ENCODE assay signal across 14 cellular contexts in the genomic region with DNA sequence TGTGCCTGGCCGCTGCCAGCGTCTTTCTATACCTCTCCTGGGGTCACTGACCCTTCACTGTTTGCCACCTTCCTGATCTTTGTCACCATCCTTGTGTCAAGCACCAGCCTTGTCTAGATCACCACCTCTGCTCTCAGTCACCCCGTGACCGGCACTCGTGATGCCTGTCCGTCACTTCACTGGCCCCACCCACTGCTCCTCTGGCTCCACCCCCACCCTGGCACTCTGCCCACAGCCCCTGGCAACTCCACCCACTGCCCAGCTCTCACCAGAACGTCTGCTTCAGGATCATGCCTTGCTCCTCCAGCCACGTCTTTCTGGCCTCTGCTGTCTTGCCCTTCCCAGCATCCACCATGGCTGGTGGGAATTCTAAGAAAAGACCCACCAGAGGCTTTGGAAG. TPM values are rescaled to one million over a fixed set of nuclear protein-coding genes. Genes with fewer than 3 reads are reported as not detected.
DNase-seq lines count a peak whose midpoint lies in the region; FAIRE-seq and TF ChIP-seq lines count a peak whose summit lies in the region.
"Had no signal": no experiment of that assay in that cellular context is flagged by ENCODE, and none has a peak within 500 bp of the region (broad histone marks: within the 10 kb centered on the region; RNA-seq: fewer than 3 reads in every experiment).

No MANE protein-coding gene starts in this region.

- no peaks in the 10 kb centered on the region for H3K9me3 Mint-ChIP-seq in MCF 10A (ENCODE audit: unreplicated experiment)
- H3K9me3 Mint-ChIP-seq: T-helper 1 cell treated with Interleukin-12 subunit alpha and Interleukin-12 subunit beta and Interleukin-4 antibody, amounts not matched to agents 30 μg/mL and 1 μg/mL, for 36 hours had no signal

- intact Hi-C loops in MCF 10A (cut with micrococcal nuclease) = no loop called here
- intact Hi-C loops in breast epithelium (cut with DNase I; ENCODE audit: low total_unique reads) = no loop called here
- intact Hi-C loops in endothelial cell of umbilical vein (cut with micrococcal nuclease) = no loop called here

- H3K27ac ChIP-seq in breast epithelium (no peak overlapping the region), endothelial cell of umbilical vein (ENCODE audit: insufficient read depth, low read depth, low read length) (no peak overlapping the region)
- H3K27ac ChIP-seq: C4-2B had no signal

- no peaks in the 10 kb centered on the region for H3K27me3 Mint-ChIP-seq in MCF 10A (ENCODE audit: insufficient read depth, unreplicated experiment)

- FAIRE-seq in endothelial cell of umbilical vein (lab: Jason Lieb, UNC) = no peak

- CTCF ChIA-PET in MCF 10A (lab: Yijun Ruan, JAX) (no interaction called here), endothelial cell of umbilical vein (lab: Charles Lee) (interaction anchor here (5.0 kb wide), 1 partner anchor 10 kb away, joined by 18 read pairs; no protein-coding TSS in a partner anchor)

- no peaks in the 10 kb centered on the region for H3K9me1 ChIP-seq in endothelial cell of umbilical vein (replicated peaks; ENCODE audit: control insufficient read depth, extremely low read depth, insufficient read depth, low read length)

- no peak overlapping the region for H3K27ac Mint-ChIP-seq in MCF 10A (ENCODE audit: low read depth, unreplicated experiment)
- H3K27ac Mint-ChIP-seq: T-helper 1 cell treated with Interleukin-12 subunit alpha and Interleukin-12 subunit beta and Interleukin-4 antibody, amounts not matched to agents 30 μg/mL and 1 μg/mL, for 36 hours had no signal

- no peaks in the 10 kb centered on the region for H3K36me3 ChIP-seq in breast epithelium
- H3K36me3 ChIP-seq in endothelial cell of umbilical vein (ENCODE audit: control insufficient read depth in 2 of 2, extremely low read depth in 1 of 2, insufficient read depth in 2 of 2, low read length in 2 of 2) = peaks cover 2 to 9% of the 10 kb centered on the region in 2 experiments

- no peaks in the 10 kb centered on the region for H3K4me1 ChIP-seq in breast epithelium
- no peaks in the 10 kb centered on the region for H3K4me1 ChIP-seq in endothelial cell of umbilical vein (ENCODE audit: control insufficient read depth, extremely low read depth, insufficient read depth, low read length)
- H3K4me1 ChIP-seq: HAP-1 had no signal

- no peak overlapping the region for H2AFZ ChIP-seq in endothelial cell of umbilical vein (ENCODE audit: low read depth, low read length)

- no peak for TF ChIP-seq CTCF in MCF 10A (IDR thresholded peaks at IDR 0.05; ENCODE audit: unreplicated experiment)
- TF ChIP-seq CTCF in breast epithelium (IDR thresholded peaks at IDR 0.05) = no peak
- TF ChIP-seq CTCF in endothelial cell of umbilical vein (IDR thresholded peaks at IDR 0.05; ENCODE audit: extremely low read depth in 1 of 2, insufficient read depth in 1 of 2, low read depth in 1 of 2, low read length in 2 of 2) = no peak

- TF ChIP-seq POLR2A in breast epithelium (IDR thresholded peaks at IDR 0.05) = no peak
- TF ChIP-seq POLR2A in endothelial cell of umbilical vein (IDR thresholded peaks at IDR 0.05; ENCODE audit: low read depth, low read length) = no peak

- DNase-seq in MCF 10A (ENCODE audit: unreplicated experiment) = peak; percentile 14
- no peak for DNase-seq in breast epithelium (ENCODE audit: low spot score in 2 of 2)
- DNase-seq in HUDEP-2 (lab: John Stamatoyannopoulos, UW; ENCODE audit: unreplicated experiment in 76 of 76) = peak in 64 of 76 experiments; percentile 10 to 91 (median 62)
- DNase-seq in endothelial cell of umbilical vein (ENCODE audit: low read depth, low spot score) = peak; percentile 17
- DNase-seq in stimulated activated CD8-positive, alpha-beta memory T cell treated with anti-CD3 and anti-CD28 coated beads, Interleukin-15, amount 100 ng/mL, for 24 hours (ENCODE audit: low read depth) = peak; percentile 5
- DNase-seq in kidney tubule cell (ENCODE audit: low spot score) = no peak
- no peak for DNase-seq in NCI-H128 (lab: John Stamatoyannopoulos, UW; ENCODE audit: unreplicated experiment)
- DNase-seq in DMS79 treated with DMSO at 0.1 percent for 48 hours (lab: John Stamatoyannopoulos, UW) = no peak
- DNase-seq: glutamatergic neuron, left cardiac atrium, NCI-H446 treated with DMSO at 0.1 percent for 48 hours had no signal

- H3K4me3 Mint-ChIP-seq in MCF 10A (ENCODE audit: unreplicated experiment) = no peak overlapping the region
- H3K4me3 Mint-ChIP-seq: T-helper 1 cell treated with Interleukin-12 subunit alpha and Interleukin-12 subunit beta and Interleukin-4 antibody, amounts not matched to agents 30 μg/mL and 1 μg/mL, for 36 hours had no signal

- H3K36me3 Mint-ChIP-seq in MCF 10A (ENCODE audit: insufficient read depth, unreplicated experiment) = peaks cover 17% of the 10 kb centered on the region

- no peak overlapping the region for H3K4me3 ChIP-seq in breast epithelium
- H3K4me3 ChIP-seq in endothelial cell of umbilical vein (replicated peaks in 1 of 3; ENCODE audit: insufficient read depth in 1 of 3, low read depth in 1 of 3, low read length in 3 of 3) = no peak overlapping the region
- H3K4me3 ChIP-seq: HAP-1 had no signal

- no peak overlapping the region for H3K4me2 ChIP-seq in endothelial cell of umbilical vein (ENCODE audit: insufficient read depth, low read length)

- BruUV-seq in MCF 10A (replicated peaks; lab: Mats Ljungman, UMichigan) (no TSS peak), endothelial cell of umbilical vein (replicated peaks; lab: Mats Ljungman, UMichigan) (no TSS peak)

- H3K79me2 ChIP-seq in endothelial cell of umbilical vein (ENCODE audit: control insufficient read depth, insufficient read depth, low read length) = no peaks in the 10 kb centered on the region

- H4K20me1 ChIP-seq in endothelial cell of umbilical vein (replicated peaks; ENCODE audit: control insufficient read depth, extremely low read depth, insufficient read depth, low read length) = no peaks in the 10 kb centered on the region

- no peak overlapping the region for H3K9ac ChIP-seq in endothelial cell of umbilical vein (replicated peaks; ENCODE audit: extremely low read depth, insufficient read depth, low read length)

- H3K27me3 ChIP-seq in breast epithelium = no peaks in the 10 kb centered on the region
- no peaks in the 10 kb centered on the region for H3K27me3 ChIP-seq in endothelial cell of umbilical vein (ENCODE audit: control insufficient read depth in 2 of 2, insufficient read depth in 2 of 2, low read length in 2 of 2)

- POLR2A ChIA-PET in MCF 10A (lab: Yijun Ruan, JAX) (interaction anchor here (0.6 kb wide), 1 partner anchor 336 kb away, joined by 3 read pairs; no protein-coding TSS in a partner anchor), endothelial cell of umbilical vein (lab: Charles Lee) (no interaction called here)

- H3K4me1 Mint-ChIP-seq in MCF 10A (ENCODE audit: insufficient read depth, unreplicated experiment) = no peaks in the 10 kb centered on the region

- no peaks in the 10 kb centered on the region for H3K9me3 ChIP-seq in breast epithelium
- no peaks in the 10 kb centered on the region for H3K9me3 ChIP-seq in endothelial cell of umbilical vein (replicated peaks; ENCODE audit: control insufficient read depth, insufficient read depth, low read length)
- H3K9me3 ChIP-seq: HAP-1 had no signal

- dilution Hi-C loops in endothelial cell of umbilical vein (cut with MboI; ENCODE audit: extremely low pct_ligation_motif_present, low sequenced_read_pairs) = no loop called here

TF ChIP-seq in endothelial cell of umbilical vein, 7 proteins besides CTCF, POLR2A, EP300 and RAD21 (continues in another document):
- TF ChIP-seq FOS (IDR thresholded peaks at IDR 0.05; ENCODE audit: borderline replicate concordance, insufficient read depth, low read length) = no peak
- TF ChIP-seq POLR2AphosphoS5 (IDR thresholded peaks at IDR 0.05; ENCODE audit: insufficient read depth, low read depth, low read length) = no peak
- no peak for TF ChIP-seq GATA2 (IDR thresholded peaks at IDR 0.05; ENCODE audit: insufficient read depth, insufficient read length, low read depth, low read length)
- no peak for TF ChIP-seq MYC (IDR thresholded peaks at IDR 0.05; ENCODE audit: low read depth, low read length)
- no peak for TF ChIP-seq EZH2 (IDR thresholded peaks at IDR 0.05; ENCODE audit: borderline replicate concordance, low read depth, low read length, severe bottlenecking)

RNA-seq across cellular contexts. Expression of a gene that starts 24.8 kb away (rescaled TPM):
- total RNA-seq in MCF 10A (2022) = 1.1 and 1.4 TPM in 2 replicates
- total RNA-seq in breast epithelium = 10 to 100 TPM in 1 of 3 donors, 1 to 10 TPM in 2; 2.6 to 10.5 (median 5.1) TPM
- total RNA-seq in endothelial cell of umbilical vein = 32.6 and 63.4 TPM in 2 replicates
- polyA plus RNA-seq in endothelial cell of umbilical vein = 53.1 and 84.3 TPM in 2 replicates
- 26.2 and 38.9 TPM in 2 replicates for polyA plus RNA-seq in endothelial cell of umbilical vein (2011; cell fraction: cytosol; rRNA removed)
- 81.3 and 144 TPM in 2 replicates for polyA plus RNA-seq in endothelial cell of umbilical vein (2011; cell fraction: nucleus; rRNA removed)
- polyA plus RNA-seq in endothelial cell of umbilical vein (2012) = 42.9 and 60.7 TPM in 2 replicates
- 88.6 and 91.1 TPM in 2 replicates for polyA minus RNA-seq in endothelial cell of umbilical vein
- 3.0 TPM for polyA minus RNA-seq in endothelial cell of umbilical vein (2011; cell fraction: cytosol; rRNA and poly(A)+ RNA removed)
- polyA minus RNA-seq in endothelial cell of umbilical vein (2011; cell fraction: nucleus; rRNA and poly(A)+ RNA removed) = 50.4 and 61.1 TPM in 2 replicates

RNA-seq across cellular contexts. Expression of a gene that starts 34.7 kb away (rescaled TPM):
- 12.2 and 14.6 TPM in 2 replicates for total RNA-seq in MCF 10A (2022)
- 10 to 100 TPM in 2 of 3 donors, 1 to 10 TPM in 1; 6.1 to 31.8 (median 14.1) TPM for total RNA-seq in breast epithelium
- total RNA-seq in endothelial cell of umbilical vein = 94.7 and 100 TPM in 2 replicates
- 64.0 and 68.2 TPM in 2 replicates for polyA plus RNA-seq in endothelial cell of umbilical vein
- polyA plus RNA-seq in endothelial cell of umbilical vein (2011; cell fraction: cytosol; rRNA removed) = 57.2 and 61.2 TPM in 2 replicates
- 263 and 287 TPM in 2 replicates for polyA plus RNA-seq in endothelial cell of umbilical vein (2011; cell fraction: nucleus; rRNA removed)
- polyA plus RNA-seq in endothelial cell of umbilical vein (2012) = 50.6 and 62.2 TPM in 2 replicates
- 80.2 and 82.9 TPM in 2 replicates for polyA minus RNA-seq in endothelial cell of umbilical vein
- 34.8 TPM for polyA minus RNA-seq in endothelial cell of umbilical vein (2011; cell fraction: cytosol; rRNA and poly(A)+ RNA removed)
- polyA minus RNA-seq in endothelial cell of umbilical vein (2011; cell fraction: nucleus; rRNA and poly(A)+ RNA removed) = 69.1 and 88.4 TPM in 2 replicates

RNA-seq across cellular contexts. Expression of a gene that starts 35.1 kb away (rescaled TPM):
- total RNA-seq in MCF 10A (2022) (4.8 and 5.5 TPM in 2 replicates), breast epithelium (1 to 10 TPM; 2.9 to 3.9 (median 2.9) TPM), endothelial cell of umbilical vein (7.4 and 8.6 TPM in 2 replicates)
- 1.0 and 1.2 TPM in 2 replicates for polyA plus RNA-seq in endothelial cell of umbilical vein
- polyA plus RNA-seq in endothelial cell of umbilical vein (2011; cell fraction: cytosol; rRNA removed) = 1.1 and 1.7 TPM in 2 replicates
- 1.6 and 1.8 TPM in 2 replicates for polyA plus RNA-seq in endothelial cell of umbilical vein (2011; cell fraction: nucleus; rRNA removed)
- 5.0 and 6.9 TPM in 2 replicates for polyA plus RNA-seq in endothelial cell of umbilical vein (2012)
- 1.1 and 1.3 TPM in 2 replicates for polyA minus RNA-seq in endothelial cell of umbilical vein
- polyA minus RNA-seq in endothelial cell of umbilical vein (2011; cell fraction: cytosol; rRNA and poly(A)+ RNA removed) = 3.3 TPM
- 1.8 TPM in 2 replicates for polyA minus RNA-seq in endothelial cell of umbilical vein (2011; cell fraction: nucleus; rRNA and poly(A)+ RNA removed)

Comparison
In these comparisons a context has a peak if more than half of its experiments do, and no peak if none do; other contexts are left out.
1. DNase-seq: peak in MCF 10A (single experiment), HUDEP-2 (64 of 76), endothelial cell of umbilical vein (single experiment) and stimulated activated CD8-positive, alpha-beta memory T cell treated with anti-CD3 and anti-CD28 coated beads, Interleukin-15, amount 100 ng/mL, for 24 hours (single experiment); none in breast epithelium (0 of 2), kidney tubule cell (single experiment), NCI-H128 (single experiment) and DMS79 treated with DMSO at 0.1 percent for 48 hours (single experiment).